ENCODE assay signal across 1 cellular context in the genomic region with DNA sequence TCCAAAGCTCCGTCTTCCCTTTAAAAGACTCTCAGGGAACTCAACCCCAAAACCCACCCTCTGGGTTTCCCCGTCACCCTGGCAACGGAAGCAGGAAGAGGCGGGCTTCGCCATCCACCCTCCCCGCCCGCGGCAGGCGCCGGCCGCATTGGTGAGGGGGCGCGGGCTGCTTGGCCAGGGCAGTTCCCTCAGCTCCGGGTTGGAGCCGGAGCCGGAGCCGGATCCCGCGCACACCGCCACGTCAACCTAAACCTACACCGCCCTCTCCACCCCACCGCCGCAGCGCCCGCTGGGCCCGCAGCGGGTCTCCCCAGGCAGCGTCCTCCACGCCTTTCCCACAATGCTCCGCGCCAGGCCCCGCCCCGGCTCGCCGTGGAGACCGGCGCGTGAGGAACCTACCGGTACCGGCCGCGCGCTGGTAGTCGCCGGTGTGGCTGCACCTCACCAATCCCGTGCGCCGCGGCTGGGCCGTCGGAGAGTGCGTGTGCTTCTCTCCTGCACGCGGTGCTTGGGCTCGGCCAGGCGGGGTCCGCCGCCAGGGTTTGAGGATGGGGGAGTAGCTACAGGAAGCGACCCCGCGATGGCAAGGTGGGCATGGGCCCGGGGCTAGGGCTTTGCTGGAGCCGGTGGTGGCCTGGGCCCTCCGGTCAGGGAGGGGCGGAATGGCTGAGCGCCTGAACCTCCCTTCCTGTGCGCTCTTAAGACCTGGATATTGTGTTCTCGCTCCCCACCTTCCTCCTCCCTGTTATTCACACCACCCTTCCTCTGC.
TF ChIP-seq lines count a peak whose summit lies in the region.

A gene with protein sequence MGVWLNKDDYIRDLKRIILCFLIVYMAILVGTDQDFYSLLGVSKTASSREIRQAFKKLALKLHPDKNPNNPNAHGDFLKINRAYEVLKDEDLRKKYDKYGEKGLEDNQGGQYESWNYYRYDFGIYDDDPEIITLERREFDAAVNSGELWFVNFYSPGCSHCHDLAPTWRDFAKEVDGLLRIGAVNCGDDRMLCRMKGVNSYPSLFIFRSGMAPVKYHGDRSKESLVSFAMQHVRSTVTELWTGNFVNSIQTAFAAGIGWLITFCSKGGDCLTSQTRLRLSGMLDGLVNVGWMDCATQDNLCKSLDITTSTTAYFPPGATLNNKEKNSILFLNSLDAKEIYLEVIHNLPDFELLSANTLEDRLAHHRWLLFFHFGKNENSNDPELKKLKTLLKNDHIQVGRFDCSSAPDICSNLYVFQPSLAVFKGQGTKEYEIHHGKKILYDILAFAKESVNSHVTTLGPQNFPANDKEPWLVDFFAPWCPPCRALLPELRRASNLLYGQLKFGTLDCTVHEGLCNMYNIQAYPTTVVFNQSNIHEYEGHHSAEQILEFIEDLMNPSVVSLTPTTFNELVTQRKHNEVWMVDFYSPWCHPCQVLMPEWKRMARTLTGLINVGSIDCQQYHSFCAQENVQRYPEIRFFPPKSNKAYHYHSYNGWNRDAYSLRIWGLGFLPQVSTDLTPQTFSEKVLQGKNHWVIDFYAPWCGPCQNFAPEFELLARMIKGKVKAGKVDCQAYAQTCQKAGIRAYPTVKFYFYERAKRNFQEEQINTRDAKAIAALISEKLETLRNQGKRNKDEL (plus strand): TSS at position 362 of the 769 bp plus-strand sequence. CDS start 1,830 bp downstream, outside the sequence.

TF ChIP-seq in K562, 482 proteins besides CTCF, POLR2A, EP300 and RAD21 (continued from another document and continues in another):
- TF ChIP-seq, protein P1, sequence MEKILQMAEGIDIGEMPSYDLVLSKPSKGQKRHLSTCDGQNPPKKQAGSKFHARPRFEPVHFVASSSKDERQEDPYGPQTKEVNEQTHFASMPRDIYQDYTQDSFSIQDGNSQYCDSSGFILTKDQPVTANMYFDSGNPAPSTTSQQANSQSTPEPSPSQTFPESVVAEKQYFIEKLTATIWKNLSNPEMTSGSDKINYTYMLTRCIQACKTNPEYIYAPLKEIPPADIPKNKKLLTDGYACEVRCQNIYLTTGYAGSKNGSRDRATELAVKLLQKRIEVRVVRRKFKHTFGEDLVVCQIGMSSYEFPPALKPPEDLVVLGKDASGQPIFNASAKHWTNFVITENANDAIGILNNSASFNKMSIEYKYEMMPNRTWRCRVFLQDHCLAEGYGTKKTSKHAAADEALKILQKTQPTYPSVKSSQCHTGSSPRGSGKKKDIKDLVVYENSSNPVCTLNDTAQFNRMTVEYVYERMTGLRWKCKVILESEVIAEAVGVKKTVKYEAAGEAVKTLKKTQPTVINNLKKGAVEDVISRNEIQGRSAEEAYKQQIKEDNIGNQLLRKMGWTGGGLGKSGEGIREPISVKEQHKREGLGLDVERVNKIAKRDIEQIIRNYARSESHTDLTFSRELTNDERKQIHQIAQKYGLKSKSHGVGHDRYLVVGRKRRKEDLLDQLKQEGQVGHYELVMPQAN (IDR thresholded peaks at IDR 0.05; ENCODE audit: borderline replicate concordance): peak; percentile 69; the same call in 1 of the 2 replicates
- TF ChIP-seq, protein P2, sequence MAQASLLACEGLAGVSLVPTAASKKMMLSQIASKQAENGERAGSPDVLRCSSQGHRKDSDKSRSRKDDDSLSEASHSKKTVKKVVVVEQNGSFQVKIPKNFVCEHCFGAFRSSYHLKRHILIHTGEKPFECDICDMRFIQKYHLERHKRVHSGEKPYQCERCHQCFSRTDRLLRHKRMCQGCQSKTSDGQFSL (CRISPR knock-in tag; IDR thresholded peaks at IDR 0.05): peak; percentile 36; the same call in 1 of the 2 replicates
- TF ChIP-seq, protein P2 (tag; IDR thresholded peaks at IDR 0.05): no peak
- TF ChIP-seq TAF15 (IDR thresholded peaks at IDR 0.05; ENCODE audit: low read depth, low read length) (no peak), NFXL1 (CRISPR knock-in tag; IDR thresholded peaks at IDR 0.05) (no peak), DDX20 (tag; IDR thresholded peaks at IDR 0.05; ENCODE audit: low read depth) (no peak), LCOR (CRISPR knock-in tag; IDR thresholded peaks at IDR 0.05) (peak; percentile 54; the same call in 1 of the 2 replicates), PHB2 (IDR thresholded peaks at IDR 0.05; ENCODE audit: low read depth) (0 out of 2 replicates have a peak, but pooled peaks have one; percentile 12), CC2D1A (IDR thresholded peaks at IDR 0.05) (no peak), MEIS2 (IDR thresholded peaks at IDR 0.05; ENCODE audit: partially characterized antibody) (no peak), CBX8 (IDR thresholded peaks at IDR 0.05; ENCODE audit: borderline replicate concordance, extremely low read depth, low read depth, low read length, poor library complexity, severe bottlenecking) (no peak), SETDB1 (IDR thresholded peaks at IDR 0.05; ENCODE audit: low read length) (no peak), PTRF (tag; IDR thresholded peaks at IDR 0.05) (no peak), BCOR (IDR thresholded peaks at IDR 0.05) (no peak), POLR3A (IDR thresholded peaks at IDR 0.05; ENCODE audit: borderline replicate concordance, extremely low read depth, insufficient read depth, insufficient read length) (no peak), ZNF347 (CRISPR knock-in tag; IDR thresholded peaks at IDR 0.05; ENCODE audit: low read depth) (no peak), BHLHE40 (IDR thresholded peaks at IDR 0.05; ENCODE audit: low read length) (peak; percentile 90), HMG20A (CRISPR knock-in tag; conservative IDR thresholded peaks at IDR 0.05) (no peak), ZFPM2 (CRISPR knock-in tag; IDR thresholded peaks at IDR 0.05) (no peak), EP400 (IDR thresholded peaks at IDR 0.05) (peak; percentile 92), ZNF197 (CRISPR knock-in tag; IDR thresholded peaks at IDR 0.05; ENCODE audit: low read depth) (no peak)
- TF ChIP-seq, protein P3, sequence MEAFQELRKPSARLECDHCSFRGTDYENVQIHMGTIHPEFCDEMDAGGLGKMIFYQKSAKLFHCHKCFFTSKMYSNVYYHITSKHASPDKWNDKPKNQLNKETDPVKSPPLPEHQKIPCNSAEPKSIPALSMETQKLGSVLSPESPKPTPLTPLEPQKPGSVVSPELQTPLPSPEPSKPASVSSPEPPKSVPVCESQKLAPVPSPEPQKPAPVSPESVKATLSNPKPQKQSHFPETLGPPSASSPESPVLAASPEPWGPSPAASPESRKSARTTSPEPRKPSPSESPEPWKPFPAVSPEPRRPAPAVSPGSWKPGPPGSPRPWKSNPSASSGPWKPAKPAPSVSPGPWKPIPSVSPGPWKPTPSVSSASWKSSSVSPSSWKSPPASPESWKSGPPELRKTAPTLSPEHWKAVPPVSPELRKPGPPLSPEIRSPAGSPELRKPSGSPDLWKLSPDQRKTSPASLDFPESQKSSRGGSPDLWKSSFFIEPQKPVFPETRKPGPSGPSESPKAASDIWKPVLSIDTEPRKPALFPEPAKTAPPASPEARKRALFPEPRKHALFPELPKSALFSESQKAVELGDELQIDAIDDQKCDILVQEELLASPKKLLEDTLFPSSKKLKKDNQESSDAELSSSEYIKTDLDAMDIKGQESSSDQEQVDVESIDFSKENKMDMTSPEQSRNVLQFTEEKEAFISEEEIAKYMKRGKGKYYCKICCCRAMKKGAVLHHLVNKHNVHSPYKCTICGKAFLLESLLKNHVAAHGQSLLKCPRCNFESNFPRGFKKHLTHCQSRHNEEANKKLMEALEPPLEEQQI (IDR thresholded peaks at IDR 0.05): no peak
- TF ChIP-seq, protein P4, sequence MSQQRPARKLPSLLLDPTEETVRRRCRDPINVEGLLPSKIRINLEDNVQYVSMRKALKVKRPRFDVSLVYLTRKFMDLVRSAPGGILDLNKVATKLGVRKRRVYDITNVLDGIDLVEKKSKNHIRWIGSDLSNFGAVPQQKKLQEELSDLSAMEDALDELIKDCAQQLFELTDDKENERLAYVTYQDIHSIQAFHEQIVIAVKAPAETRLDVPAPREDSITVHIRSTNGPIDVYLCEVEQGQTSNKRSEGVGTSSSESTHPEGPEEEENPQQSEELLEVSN (IDR thresholded peaks at IDR 0.05; ENCODE audit: borderline replicate concordance in 1 of 2, extremely low read depth in 1 of 2, insufficient read depth in 1 of 2, insufficient read length in 1 of 2, low read depth in 1 of 2, low read length in 1 of 2, poor library complexity in 1 of 2, severe bottlenecking in 1 of 2): peak; percentile 65 to 70
- TF ChIP-seq, protein P5, sequence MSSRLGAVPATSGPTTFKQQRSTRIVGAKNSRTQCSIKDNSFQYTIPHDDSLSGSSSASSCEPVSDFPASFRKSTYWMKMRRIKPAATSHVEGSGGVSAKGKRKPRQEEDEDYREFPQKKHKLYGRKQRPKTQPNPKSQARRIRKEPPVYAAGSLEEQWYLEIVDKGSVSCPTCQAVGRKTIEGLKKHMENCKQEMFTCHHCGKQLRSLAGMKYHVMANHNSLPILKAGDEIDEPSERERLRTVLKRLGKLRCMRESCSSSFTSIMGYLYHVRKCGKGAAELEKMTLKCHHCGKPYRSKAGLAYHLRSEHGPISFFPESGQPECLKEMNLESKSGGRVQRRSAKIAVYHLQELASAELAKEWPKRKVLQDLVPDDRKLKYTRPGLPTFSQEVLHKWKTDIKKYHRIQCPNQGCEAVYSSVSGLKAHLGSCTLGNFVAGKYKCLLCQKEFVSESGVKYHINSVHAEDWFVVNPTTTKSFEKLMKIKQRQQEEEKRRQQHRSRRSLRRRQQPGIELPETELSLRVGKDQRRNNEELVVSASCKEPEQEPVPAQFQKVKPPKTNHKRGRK (tag; IDR thresholded peaks at IDR 0.05): no peak
- TF ChIP-seq, protein P6, sequence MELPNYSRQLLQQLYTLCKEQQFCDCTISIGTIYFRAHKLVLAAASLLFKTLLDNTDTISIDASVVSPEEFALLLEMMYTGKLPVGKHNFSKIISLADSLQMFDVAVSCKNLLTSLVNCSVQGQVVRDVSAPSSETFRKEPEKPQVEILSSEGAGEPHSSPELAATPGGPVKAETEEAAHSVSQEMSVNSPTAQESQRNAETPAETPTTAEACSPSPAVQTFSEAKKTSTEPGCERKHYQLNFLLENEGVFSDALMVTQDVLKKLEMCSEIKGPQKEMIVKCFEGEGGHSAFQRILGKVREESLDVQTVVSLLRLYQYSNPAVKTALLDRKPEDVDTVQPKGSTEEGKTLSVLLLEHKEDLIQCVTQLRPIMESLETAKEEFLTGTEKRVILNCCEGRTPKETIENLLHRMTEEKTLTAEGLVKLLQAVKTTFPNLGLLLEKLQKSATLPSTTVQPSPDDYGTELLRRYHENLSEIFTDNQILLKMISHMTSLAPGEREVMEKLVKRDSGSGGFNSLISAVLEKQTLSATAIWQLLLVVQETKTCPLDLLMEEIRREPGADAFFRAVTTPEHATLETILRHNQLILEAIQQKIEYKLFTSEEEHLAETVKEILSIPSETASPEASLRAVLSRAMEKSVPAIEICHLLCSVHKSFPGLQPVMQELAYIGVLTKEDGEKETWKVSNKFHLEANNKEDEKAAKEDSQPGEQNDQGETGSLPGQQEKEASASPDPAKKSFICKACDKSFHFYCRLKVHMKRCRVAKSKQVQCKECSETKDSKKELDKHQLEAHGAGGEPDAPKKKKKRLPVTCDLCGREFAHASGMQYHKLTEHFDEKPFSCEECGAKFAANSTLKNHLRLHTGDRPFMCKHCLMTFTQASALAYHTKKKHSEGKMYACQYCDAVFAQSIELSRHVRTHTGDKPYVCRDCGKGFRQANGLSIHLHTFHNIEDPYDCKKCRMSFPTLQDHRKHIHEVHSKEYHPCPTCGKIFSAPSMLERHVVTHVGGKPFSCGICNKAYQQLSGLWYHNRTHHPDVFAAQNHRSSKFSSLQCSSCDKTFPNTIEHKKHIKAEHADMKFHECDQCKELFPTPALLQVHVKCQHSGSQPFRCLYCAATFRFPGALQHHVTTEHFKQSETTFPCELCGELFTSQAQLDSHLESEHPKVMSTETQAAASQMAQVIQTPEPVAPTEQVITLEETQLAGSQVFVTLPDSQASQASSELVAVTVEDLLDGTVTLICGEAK (IDR thresholded peaks at IDR 0.05): peak; percentile 73
- TF ChIP-seq, protein P6 (CRISPR knock-in tag; IDR thresholded peaks at IDR 0.05): no peak
- TF ChIP-seq, protein P7, sequence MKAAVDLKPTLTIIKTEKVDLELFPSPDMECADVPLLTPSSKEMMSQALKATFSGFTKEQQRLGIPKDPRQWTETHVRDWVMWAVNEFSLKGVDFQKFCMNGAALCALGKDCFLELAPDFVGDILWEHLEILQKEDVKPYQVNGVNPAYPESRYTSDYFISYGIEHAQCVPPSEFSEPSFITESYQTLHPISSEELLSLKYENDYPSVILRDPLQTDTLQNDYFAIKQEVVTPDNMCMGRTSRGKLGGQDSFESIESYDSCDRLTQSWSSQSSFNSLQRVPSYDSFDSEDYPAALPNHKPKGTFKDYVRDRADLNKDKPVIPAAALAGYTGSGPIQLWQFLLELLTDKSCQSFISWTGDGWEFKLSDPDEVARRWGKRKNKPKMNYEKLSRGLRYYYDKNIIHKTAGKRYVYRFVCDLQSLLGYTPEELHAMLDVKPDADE (conservative IDR thresholded peaks at IDR 0.05; ENCODE audit: control insufficient read depth, low read depth, low read length): peak; percentile 46
- TF ChIP-seq, protein P8, sequence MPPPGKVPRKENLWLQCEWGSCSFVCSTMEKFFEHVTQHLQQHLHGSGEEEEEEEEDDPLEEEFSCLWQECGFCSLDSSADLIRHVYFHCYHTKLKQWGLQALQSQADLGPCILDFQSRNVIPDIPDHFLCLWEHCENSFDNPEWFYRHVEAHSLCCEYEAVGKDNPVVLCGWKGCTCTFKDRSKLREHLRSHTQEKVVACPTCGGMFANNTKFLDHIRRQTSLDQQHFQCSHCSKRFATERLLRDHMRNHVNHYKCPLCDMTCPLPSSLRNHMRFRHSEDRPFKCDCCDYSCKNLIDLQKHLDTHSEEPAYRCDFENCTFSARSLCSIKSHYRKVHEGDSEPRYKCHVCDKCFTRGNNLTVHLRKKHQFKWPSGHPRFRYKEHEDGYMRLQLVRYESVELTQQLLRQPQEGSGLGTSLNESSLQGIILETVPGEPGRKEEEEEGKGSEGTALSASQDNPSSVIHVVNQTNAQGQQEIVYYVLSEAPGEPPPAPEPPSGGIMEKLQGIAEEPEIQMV (tag; conservative IDR thresholded peaks at IDR 0.05; ENCODE audit: low read depth): no peak
